ENCODE assay signal across 8 cellular contexts in the genomic region with DNA sequence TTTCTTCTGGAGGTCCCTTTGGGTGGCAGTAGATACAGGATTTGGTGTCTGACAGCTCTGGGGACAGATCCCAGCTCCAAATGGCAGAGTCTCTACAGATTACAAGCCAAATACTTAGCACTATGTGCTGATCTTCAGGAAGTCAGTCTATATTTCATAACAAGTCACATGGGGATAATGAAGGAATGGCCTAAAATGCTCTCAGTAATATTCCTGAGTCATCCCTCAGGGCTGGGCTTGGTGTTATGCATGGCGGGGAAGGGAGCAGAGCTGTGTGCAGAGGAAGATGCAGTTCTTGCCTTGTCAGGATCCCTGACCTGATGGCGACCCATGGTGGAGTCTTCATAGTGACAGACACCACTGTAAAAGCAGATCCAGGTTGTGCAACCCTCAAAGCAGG. TPM values are rescaled to one million over a fixed set of nuclear protein-coding genes. Genes with fewer than 3 reads are reported as not detected.
DNase-seq lines count a peak whose midpoint lies in the region; ATAC-seq and TF ChIP-seq lines count a peak whose summit lies in the region.
"Not testable (repeated sequence)": the region's sequence is repeated elsewhere in the genome, so short reads cannot be mapped to it uniquely, and the experiment has no call there.

No MANE protein-coding gene starts in this region.

- H3K4me3 ChIP-seq in BLaER1; epithelial cell of esophagus (ENCODE audit: low read length); fibroblast of pulmonary artery (replicated peaks; ENCODE audit: low read depth, low read length); naive thymus-derived CD4-positive, alpha-beta T cell (ENCODE audit: low read length): not testable (repeated sequence)

- H3K9me3 Mint-ChIP-seq in naive thymus-derived CD4-positive, alpha-beta T cell: not testable (repeated sequence)

- H3K27me3 ChIP-seq in BLaER1; naive thymus-derived CD4-positive, alpha-beta T cell (ENCODE audit: control insufficient read depth in 2 of 2, insufficient read depth in 2 of 2, low read length in 2 of 2): not testable (repeated sequence)

- not testable (repeated sequence) for H4K20me1 ChIP-seq in BLaER1

- intact Hi-C loops in naive thymus-derived CD4-positive, alpha-beta T cell (cut with micrococcal nuclease): not testable (repeated sequence)

- not testable (repeated sequence) for H3K36me3 Mint-ChIP-seq in naive thymus-derived CD4-positive, alpha-beta T cell

- not testable (repeated sequence) for H3K9me3 ChIP-seq in BLaER1; naive thymus-derived CD4-positive, alpha-beta T cell (ENCODE audit: control insufficient read depth in 2 of 3, low read length in 3 of 3)

- not testable (repeated sequence) for H3K4me1 Mint-ChIP-seq in naive thymus-derived CD4-positive, alpha-beta T cell

- H3K9ac ChIP-seq in BLaER1: not testable (repeated sequence)

- not testable (repeated sequence) for TF ChIP-seq CTCF in epithelial cell of esophagus (IDR thresholded peaks at IDR 0.05; ENCODE audit: insufficient read depth, low read depth, low read length, missing control alignments); fibroblast of pulmonary artery (IDR thresholded peaks at IDR 0.05; ENCODE audit: low read length, missing control alignments)

- H3K27ac Mint-ChIP-seq in naive thymus-derived CD4-positive, alpha-beta T cell: not testable (repeated sequence)

- ATAC-seq in naive thymus-derived CD4-positive, alpha-beta T cell: peak; percentile 78

- H3K27ac ChIP-seq in BLaER1; naive thymus-derived CD4-positive, alpha-beta T cell (ENCODE audit: low read depth, low read length): not testable (repeated sequence)

- not testable (repeated sequence) for H3K27me3 Mint-ChIP-seq in naive thymus-derived CD4-positive, alpha-beta T cell

- H3K4me1 ChIP-seq in BLaER1; naive thymus-derived CD4-positive, alpha-beta T cell (ENCODE audit: control insufficient read depth in 2 of 2, insufficient read depth in 2 of 2, low read length in 2 of 2): not testable (repeated sequence)

- peak; percentile 7 for DNase-seq in MV-4-11 (lab: John Stamatoyannopoulos, UW)
- DNase-seq in activated CD8-positive, alpha-beta memory T cell treated with anti-CD3 and anti-CD28 coated beads, Interleukin-2, amount 50 U/mL, for 48 hours: peak; percentile 17
- DNase-seq in epithelial cell of esophagus (ENCODE audit: low read depth): peak; percentile 27
- DNase-seq in fibroblast of pulmonary artery (ENCODE audit: low read depth): peak; percentile 30
- DNase-seq in iris pigment epithelial cell (ENCODE audit: low read depth): peak; percentile 48
- not testable (repeated sequence) for DNase-seq in naive thymus-derived CD4-positive, alpha-beta T cell
- DNase-seq in ureter (ENCODE audit: low spot score): peak; percentile 29

- POLR2A ChIA-PET in naive thymus-derived CD4-positive, alpha-beta T cell (lab: Charles Lee): not testable (repeated sequence)

- not testable (repeated sequence) for H3K36me3 ChIP-seq in BLaER1; naive thymus-derived CD4-positive, alpha-beta T cell (ENCODE audit: control insufficient read depth in 2 of 3, insufficient read depth in 3 of 3, low read length in 3 of 3)

- CTCF ChIA-PET in naive thymus-derived CD4-positive, alpha-beta T cell (lab: Charles Lee): not testable (repeated sequence)

- not testable (repeated sequence) for H3K4me3 Mint-ChIP-seq in naive thymus-derived CD4-positive, alpha-beta T cell

- peak overlapping the region; percentile 26; the same call in 1 of the 2 replicates for H3K4me2 ChIP-seq in BLaER1

RNA-seq across cellular contexts. Expression of gene PLEKHM1, which starts 10.0 kb away (rescaled TPM):
- total RNA-seq in naive thymus-derived CD4-positive, alpha-beta T cell: 100 to 1,000 TPM in 2 of 5 experiments, 10 to 100 TPM in 3; 58.2 to 111 (median 80.4) TPM
- polyA plus RNA-seq in naive thymus-derived CD4-positive, alpha-beta T cell: 10 to 100 TPM; 11.5 to 21.2 TPM
- total RNA-seq in ureter: 66.9 TPM
